In the genomic region with DNA sequence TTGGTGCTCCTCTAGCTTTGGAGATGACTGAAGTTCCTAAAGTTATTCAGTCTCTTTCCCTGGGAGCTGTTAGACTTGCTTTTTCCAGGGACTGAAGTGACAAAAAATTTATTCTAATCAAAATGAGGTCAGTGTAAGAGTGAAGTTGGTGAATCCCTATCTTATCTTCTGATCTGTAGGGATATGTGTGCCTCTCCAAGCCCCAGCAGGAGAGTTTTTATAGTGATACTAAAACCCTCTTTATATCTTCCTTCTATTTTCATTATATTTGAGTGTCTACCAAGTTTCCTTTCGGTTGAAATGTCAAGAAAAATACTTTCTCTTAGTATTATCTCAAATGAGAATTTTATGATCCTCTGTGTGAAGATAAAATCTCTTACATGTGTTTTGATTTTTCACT, we compare ENCODE assay signal across 19 cellular contexts.
"Had no signal": no experiment of that assay in that cellular context is flagged by ENCODE, and none has a peak within 500 bp of the region (broad histone marks: within the 10 kb centered on the region; RNA-seq: fewer than 3 reads in every experiment).

No MANE protein-coding gene starts in this region.

- H3K36me3 ChIP-seq: left ventricle myocardium inferior, prostate gland, right atrium auricular region, spleen, upper lobe of left lung, WERI-Rb-1 had no signal

- H3K9me3 ChIP-seq: left ventricle myocardium inferior, prostate gland, right atrium auricular region, spleen, upper lobe of left lung had no signal

- H3K27me3 Mint-ChIP-seq: brain, naive B cell had no signal

- H3K9me3 Mint-ChIP-seq: activated naive CD4-positive, alpha-beta T cell treated with anti-CD3 and anti-CD28 coated beads, Interleukin-2, amount 50 U/mL, for 24 hours; brain; memory B cell; naive B cell had no signal

- H3K27ac Mint-ChIP-seq: activated naive CD4-positive, alpha-beta T cell treated with anti-CD3 and anti-CD28 coated beads, Interleukin-2, amount 50 U/mL, for 24 hours; memory B cell; naive B cell had no signal

- H3K4me3 Mint-ChIP-seq: activated naive CD4-positive, alpha-beta T cell treated with anti-CD3 and anti-CD28 coated beads, Interleukin-2, amount 50 U/mL, for 24 hours; memory B cell; naive B cell had no signal

- H3K4me1 ChIP-seq: prostate gland had no signal

- DNase-seq: activated CD4-positive, alpha-beta T cell treated with anti-CD3 and anti-CD28 coated beads for 1 hour; activated gamma-delta T cell treated with Interleukin-2 at 50 U/mL for 16 hours; activated T-cell treated with anti-CD3 and anti-CD28 coated beads, Interleukin-2, amount 50 U/mL, for 1 hour; aorta; effector memory CD4-positive, alpha-beta T cell; foreskin keratinocyte; kidney glomerular epithelial cell; left ventricle myocardium inferior; naive B cell; spleen; stimulated activated CD4-positive, alpha-beta T cell treated with anti-CD3 and anti-CD28 coated beads, Interleukin-4, amount 100 ng/mL, for 1 hour; stimulated activated naive CD4-positive, alpha-beta T cell; upper lobe of left lung; WERI-Rb-1 had no signal

- H3K4me1 Mint-ChIP-seq: activated naive CD4-positive, alpha-beta T cell treated with anti-CD3 and anti-CD28 coated beads, Interleukin-2, amount 50 U/mL, for 24 hours; memory B cell; naive B cell had no signal

- H3K27ac ChIP-seq: foreskin keratinocyte, left ventricle myocardium inferior, prostate gland, right atrium auricular region, spleen, WERI-Rb-1 had no signal

- ATAC-seq: foreskin keratinocyte had no signal

- H3K36me3 Mint-ChIP-seq: activated naive CD4-positive, alpha-beta T cell treated with anti-CD3 and anti-CD28 coated beads, Interleukin-2, amount 50 U/mL, for 24 hours; brain; memory B cell; naive B cell had no signal

- H3K4me3 ChIP-seq: left ventricle myocardium inferior, prostate gland, right atrium auricular region, spleen, upper lobe of left lung had no signal
